1 cellular context compared by ENCODE assay signal in genomic region chr10:101229275-101230184, GRCh38.
TF ChIP-seq lines count a peak whose summit lies in the region.

Gene LBX1, minus strand, starts transcription at chr10:101229463. Its CDS starts 648 bp downstream, at chr10:101228815.

TF ChIP-seq in HEK293, 187 proteins besides CTCF, POLR2A, EP300 and RAD21 (continued from another document and continues in another):
- TF ChIP-seq, protein P1, sequence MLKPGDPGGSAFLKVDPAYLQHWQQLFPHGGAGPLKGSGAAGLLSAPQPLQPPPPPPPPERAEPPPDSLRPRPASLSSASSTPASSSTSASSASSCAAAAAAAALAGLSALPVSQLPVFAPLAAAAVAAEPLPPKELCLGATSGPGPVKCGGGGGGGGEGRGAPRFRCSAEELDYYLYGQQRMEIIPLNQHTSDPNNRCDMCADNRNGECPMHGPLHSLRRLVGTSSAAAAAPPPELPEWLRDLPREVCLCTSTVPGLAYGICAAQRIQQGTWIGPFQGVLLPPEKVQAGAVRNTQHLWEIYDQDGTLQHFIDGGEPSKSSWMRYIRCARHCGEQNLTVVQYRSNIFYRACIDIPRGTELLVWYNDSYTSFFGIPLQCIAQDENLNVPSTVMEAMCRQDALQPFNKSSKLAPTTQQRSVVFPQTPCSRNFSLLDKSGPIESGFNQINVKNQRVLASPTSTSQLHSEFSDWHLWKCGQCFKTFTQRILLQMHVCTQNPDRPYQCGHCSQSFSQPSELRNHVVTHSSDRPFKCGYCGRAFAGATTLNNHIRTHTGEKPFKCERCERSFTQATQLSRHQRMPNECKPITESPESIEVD (tag by site-specific recombination; IDR thresholded peaks at IDR 0.05): no peak
- TF ChIP-seq ZSCAN18 (tag by site-specific recombination; IDR thresholded peaks at IDR 0.05) (0 out of 2 replicates have a peak, but pooled peaks have one; percentile 61), ZBTB48 (tag by site-specific recombination; IDR thresholded peaks at IDR 0.05) (no peak), ZNF768 (tag by site-specific recombination; IDR thresholded peaks at IDR 0.05) (no peak), KLF8 (tag by site-specific recombination; IDR thresholded peaks at IDR 0.05) (peak; percentile 80), ZNF138 (tag by site-specific recombination; IDR thresholded peaks at IDR 0.05; ENCODE audit: borderline replicate concordance) (no peak), RBAK (tag by site-specific recombination; IDR thresholded peaks at IDR 0.05) (no peak), ZNF426 (tag by site-specific recombination; IDR thresholded peaks at IDR 0.05) (no peak), ZNF155 (tag by site-specific recombination; IDR thresholded peaks at IDR 0.05) (no peak), ZNF10 (tag by site-specific recombination; IDR thresholded peaks at IDR 0.05) (no peak), ZNF37A (tag by site-specific recombination; IDR thresholded peaks at IDR 0.05) (no peak), ZBTB1 (tag by site-specific recombination; IDR thresholded peaks at IDR 0.05) (0 out of 2 replicates have a peak, but pooled peaks have one; percentile 55), GFI1B (tag by site-specific recombination; IDR thresholded peaks at IDR 0.05) (no peak), WT1 (tag by site-specific recombination; IDR thresholded peaks at IDR 0.05) (peak; percentile 69), ZNF16 (tag by site-specific recombination; IDR thresholded peaks at IDR 0.05; ENCODE audit: low read depth) (no peak), ZNF654 (tag by site-specific recombination; IDR thresholded peaks at IDR 0.05; ENCODE audit: low read depth) (0 out of 2 replicates have a peak, but pooled peaks have one; percentile 25), ZNF2 (tag by site-specific recombination; IDR thresholded peaks at IDR 0.05) (peak; percentile 84; the same call in 1 of the 2 replicates), ZNF580 (tag by site-specific recombination; IDR thresholded peaks at IDR 0.05) (peak; percentile 77; the same call in 1 of the 2 replicates), ZNF404 (tag by site-specific recombination; IDR thresholded peaks at IDR 0.05) (no peak), ZNF558 (tag by site-specific recombination; IDR thresholded peaks at IDR 0.05) (no peak; the same call in 1 of the 2 replicates), ZNF266 (tag by site-specific recombination; IDR thresholded peaks at IDR 0.05; ENCODE audit: low read depth) (no peak), ZNF600 (tag by site-specific recombination; IDR thresholded peaks at IDR 0.05) (0 out of 2 replicates have a peak, but pooled peaks have one; percentile 56), ZNF629 (tag by site-specific recombination; IDR thresholded peaks at IDR 0.05) (peak; percentile 21), ZNF776 (tag by site-specific recombination; IDR thresholded peaks at IDR 0.05; ENCODE audit: borderline replicate concordance) (no peak), HOXD13 (CRISPR knock-in tag; IDR thresholded peaks at IDR 0.05; ENCODE audit: borderline replicate concordance) (no peak), ZNF785 (tag by site-specific recombination; IDR thresholded peaks at IDR 0.05) (no peak), ZNF394 (tag by site-specific recombination; IDR thresholded peaks at IDR 0.05; ENCODE audit: borderline replicate concordance) (peak; percentile 61; the same call in 1 of the 2 replicates), ZNF132 (tag by site-specific recombination; IDR thresholded peaks at IDR 0.05; ENCODE audit: borderline replicate concordance) (no peak), ZNF513 (tag by site-specific recombination; IDR thresholded peaks at IDR 0.05) (no peak), KLF7 (tag by site-specific recombination; IDR thresholded peaks at IDR 0.05; ENCODE audit: borderline replicate concordance) (no peak), REPIN1 (tag by site-specific recombination; IDR thresholded peaks at IDR 0.05; ENCODE audit: low read depth) (no peak), GLIS1 (tag by site-specific recombination; IDR thresholded peaks at IDR 0.05) (peak; percentile 96), ZBTB17 (tag by site-specific recombination; IDR thresholded peaks at IDR 0.05) (peak; percentile 95), ZNF555 (tag by site-specific recombination; conservative IDR thresholded peaks at IDR 0.05) (no peak), ZNF174 (tag by site-specific recombination; IDR thresholded peaks at IDR 0.05) (no peak), ZNF157 (tag by site-specific recombination; IDR thresholded peaks at IDR 0.05) (no peak), SALL2 (tag by site-specific recombination; IDR thresholded peaks at IDR 0.05; ENCODE audit: borderline replicate concordance) (no peak), ZEB2 (tag by site-specific recombination; IDR thresholded peaks at IDR 0.05) (peak; percentile 89), ZNF354C (tag by site-specific recombination; IDR thresholded peaks at IDR 0.05; ENCODE audit: borderline replicate concordance, low read depth) (no peak), KLF16 (tag by site-specific recombination; IDR thresholded peaks at IDR 0.05) (peak; percentile 71), ZSCAN16 (tag by site-specific recombination; IDR thresholded peaks at IDR 0.05) (no peak; the same call in 1 of the 2 replicates), ZNF114 (tag by site-specific recombination; IDR thresholded peaks at IDR 0.05) (no peak), ZNF621 (tag by site-specific recombination; IDR thresholded peaks at IDR 0.05) (no peak), ZNF302 (tag by site-specific recombination; IDR thresholded peaks at IDR 0.05; ENCODE audit: low read depth) (no peak), ZNF121 (tag by site-specific recombination; IDR thresholded peaks at IDR 0.05) (no peak), YY1 (tag by site-specific recombination; IDR thresholded peaks at IDR 0.05) (no peak)
- TF ChIP-seq, protein P2, sequence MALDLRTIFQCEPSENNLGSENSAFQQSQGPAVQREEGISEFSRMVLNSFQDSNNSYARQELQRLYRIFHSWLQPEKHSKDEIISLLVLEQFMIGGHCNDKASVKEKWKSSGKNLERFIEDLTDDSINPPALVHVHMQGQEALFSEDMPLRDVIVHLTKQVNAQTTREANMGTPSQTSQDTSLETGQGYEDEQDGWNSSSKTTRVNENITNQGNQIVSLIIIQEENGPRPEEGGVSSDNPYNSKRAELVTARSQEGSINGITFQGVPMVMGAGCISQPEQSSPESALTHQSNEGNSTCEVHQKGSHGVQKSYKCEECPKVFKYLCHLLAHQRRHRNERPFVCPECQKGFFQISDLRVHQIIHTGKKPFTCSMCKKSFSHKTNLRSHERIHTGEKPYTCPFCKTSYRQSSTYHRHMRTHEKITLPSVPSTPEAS (tag by site-specific recombination; IDR thresholded peaks at IDR 0.05): peak; percentile 63
- TF ChIP-seq, protein P3, sequence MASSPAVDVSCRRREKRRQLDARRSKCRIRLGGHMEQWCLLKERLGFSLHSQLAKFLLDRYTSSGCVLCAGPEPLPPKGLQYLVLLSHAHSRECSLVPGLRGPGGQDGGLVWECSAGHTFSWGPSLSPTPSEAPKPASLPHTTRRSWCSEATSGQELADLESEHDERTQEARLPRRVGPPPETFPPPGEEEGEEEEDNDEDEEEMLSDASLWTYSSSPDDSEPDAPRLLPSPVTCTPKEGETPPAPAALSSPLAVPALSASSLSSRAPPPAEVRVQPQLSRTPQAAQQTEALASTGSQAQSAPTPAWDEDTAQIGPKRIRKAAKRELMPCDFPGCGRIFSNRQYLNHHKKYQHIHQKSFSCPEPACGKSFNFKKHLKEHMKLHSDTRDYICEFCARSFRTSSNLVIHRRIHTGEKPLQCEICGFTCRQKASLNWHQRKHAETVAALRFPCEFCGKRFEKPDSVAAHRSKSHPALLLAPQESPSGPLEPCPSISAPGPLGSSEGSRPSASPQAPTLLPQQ (tag by site-specific recombination; IDR thresholded peaks at IDR 0.05): peak; percentile 90
- TF ChIP-seq, protein P4, sequence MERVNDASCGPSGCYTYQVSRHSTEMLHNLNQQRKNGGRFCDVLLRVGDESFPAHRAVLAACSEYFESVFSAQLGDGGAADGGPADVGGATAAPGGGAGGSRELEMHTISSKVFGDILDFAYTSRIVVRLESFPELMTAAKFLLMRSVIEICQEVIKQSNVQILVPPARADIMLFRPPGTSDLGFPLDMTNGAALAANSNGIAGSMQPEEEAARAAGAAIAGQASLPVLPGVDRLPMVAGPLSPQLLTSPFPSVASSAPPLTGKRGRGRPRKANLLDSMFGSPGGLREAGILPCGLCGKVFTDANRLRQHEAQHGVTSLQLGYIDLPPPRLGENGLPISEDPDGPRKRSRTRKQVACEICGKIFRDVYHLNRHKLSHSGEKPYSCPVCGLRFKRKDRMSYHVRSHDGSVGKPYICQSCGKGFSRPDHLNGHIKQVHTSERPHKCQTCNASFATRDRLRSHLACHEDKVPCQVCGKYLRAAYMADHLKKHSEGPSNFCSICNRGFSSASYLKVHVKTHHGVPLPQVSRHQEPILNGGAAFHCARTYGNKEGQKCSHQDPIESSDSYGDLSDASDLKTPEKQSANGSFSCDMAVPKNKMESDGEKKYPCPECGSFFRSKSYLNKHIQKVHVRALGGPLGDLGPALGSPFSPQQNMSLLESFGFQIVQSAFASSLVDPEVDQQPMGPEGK (tag by site-specific recombination; IDR thresholded peaks at IDR 0.05): peak; percentile 91
- TF ChIP-seq, protein P5, sequence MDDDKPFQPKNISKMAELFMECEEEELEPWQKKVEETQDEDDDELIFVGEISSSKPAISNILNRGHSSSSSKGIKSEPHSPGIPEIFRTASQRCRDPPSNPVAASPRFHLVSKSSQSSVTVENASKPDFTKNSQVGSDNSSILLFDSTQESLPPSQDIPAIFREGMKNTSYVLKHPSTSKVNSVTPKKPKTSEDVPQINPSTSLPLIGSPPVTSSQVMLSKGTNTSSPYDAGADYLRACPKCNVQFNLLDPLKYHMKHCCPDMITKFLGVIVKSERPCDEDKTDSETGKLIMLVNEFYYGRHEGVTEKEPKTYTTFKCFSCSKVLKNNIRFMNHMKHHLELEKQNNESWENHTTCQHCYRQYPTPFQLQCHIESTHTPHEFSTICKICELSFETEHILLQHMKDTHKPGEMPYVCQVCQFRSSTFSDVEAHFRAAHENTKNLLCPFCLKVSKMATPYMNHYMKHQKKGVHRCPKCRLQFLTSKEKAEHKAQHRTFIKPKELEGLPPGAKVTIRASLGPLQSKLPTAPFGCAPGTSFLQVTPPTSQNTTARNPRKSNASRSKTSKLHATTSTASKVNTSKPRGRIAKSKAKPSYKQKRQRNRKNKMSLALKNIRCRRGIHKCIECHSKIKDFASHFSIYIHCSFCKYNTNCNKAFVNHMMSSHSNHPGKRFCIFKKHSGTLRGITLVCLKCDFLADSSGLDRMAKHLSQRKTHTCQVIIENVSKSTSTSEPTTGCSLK (tag by site-specific recombination; IDR thresholded peaks at IDR 0.05): no peak
- TF ChIP-seq, protein P6, sequence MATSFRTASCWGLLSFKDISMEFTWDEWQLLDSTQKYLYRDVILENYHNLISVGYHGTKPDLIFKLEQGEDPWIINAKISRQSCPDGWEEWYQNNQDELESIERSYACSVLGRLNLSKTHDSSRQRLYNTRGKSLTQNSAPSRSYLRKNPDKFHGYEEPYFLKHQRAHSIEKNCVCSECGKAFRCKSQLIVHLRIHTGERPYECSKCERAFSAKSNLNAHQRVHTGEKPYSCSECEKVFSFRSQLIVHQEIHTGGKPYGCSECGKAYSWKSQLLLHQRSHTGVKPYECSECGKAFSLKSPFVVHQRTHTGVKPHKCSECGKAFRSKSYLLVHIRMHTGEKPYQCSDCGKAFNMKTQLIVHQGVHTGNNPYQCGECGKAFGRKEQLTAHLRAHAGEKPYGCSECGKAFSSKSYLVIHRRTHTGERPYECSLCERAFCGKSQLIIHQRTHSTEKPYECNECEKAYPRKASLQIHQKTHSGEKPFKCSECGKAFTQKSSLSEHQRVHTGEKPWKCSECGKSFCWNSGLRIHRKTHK (tag by site-specific recombination; IDR thresholded peaks at IDR 0.05): no peak
- TF ChIP-seq, protein P7, sequence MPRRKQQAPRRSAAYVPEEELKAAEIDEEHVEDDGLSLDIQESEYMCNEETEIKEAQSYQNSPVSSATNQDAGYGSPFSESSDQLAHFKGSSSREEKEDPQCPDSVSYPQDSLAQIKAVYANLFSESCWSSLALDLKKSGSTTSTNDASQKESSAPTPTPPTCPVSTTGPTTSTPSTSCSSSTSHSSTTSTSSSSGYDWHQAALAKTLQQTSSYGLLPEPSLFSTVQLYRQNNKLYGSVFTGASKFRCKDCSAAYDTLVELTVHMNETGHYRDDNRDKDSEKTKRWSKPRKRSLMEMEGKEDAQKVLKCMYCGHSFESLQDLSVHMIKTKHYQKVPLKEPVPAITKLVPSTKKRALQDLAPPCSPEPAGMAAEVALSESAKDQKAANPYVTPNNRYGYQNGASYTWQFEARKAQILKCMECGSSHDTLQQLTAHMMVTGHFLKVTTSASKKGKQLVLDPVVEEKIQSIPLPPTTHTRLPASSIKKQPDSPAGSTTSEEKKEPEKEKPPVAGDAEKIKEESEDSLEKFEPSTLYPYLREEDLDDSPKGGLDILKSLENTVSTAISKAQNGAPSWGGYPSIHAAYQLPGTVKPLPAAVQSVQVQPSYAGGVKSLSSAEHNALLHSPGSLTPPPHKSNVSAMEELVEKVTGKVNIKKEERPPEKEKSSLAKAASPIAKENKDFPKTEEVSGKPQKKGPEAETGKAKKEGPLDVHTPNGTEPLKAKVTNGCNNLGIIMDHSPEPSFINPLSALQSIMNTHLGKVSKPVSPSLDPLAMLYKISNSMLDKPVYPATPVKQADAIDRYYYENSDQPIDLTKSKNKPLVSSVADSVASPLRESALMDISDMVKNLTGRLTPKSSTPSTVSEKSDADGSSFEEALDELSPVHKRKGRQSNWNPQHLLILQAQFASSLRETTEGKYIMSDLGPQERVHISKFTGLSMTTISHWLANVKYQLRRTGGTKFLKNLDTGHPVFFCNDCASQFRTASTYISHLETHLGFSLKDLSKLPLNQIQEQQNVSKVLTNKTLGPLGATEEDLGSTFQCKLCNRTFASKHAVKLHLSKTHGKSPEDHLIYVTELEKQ (tag by site-specific recombination; IDR thresholded peaks at IDR 0.05; ENCODE audit: borderline replicate concordance): peak; percentile 42; the same call in 1 of the 2 replicates
